In the genomic region with DNA sequence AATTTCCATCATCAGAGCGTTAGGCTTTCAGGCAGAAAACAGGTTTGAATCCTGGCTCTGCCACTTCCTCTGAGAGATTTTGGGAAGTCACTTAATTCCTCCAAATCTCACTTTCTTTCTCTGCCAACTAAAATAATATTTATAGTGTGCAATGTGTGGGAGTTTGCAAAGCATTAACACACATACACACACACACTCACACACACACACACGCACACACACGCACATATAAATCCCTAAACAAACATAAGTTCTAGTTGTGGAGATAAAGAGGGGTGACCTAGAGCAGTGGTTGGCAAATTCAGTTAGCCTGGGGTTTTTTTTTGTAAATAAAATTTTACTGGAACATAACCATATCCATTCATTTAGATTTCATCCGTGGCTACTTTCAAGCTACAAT, we compare ENCODE assay signal across 9 cellular contexts.
"Had no signal": no experiment of that assay in that cellular context is flagged by ENCODE, and none has a peak within 500 bp of the region (broad histone marks: within the 10 kb centered on the region; RNA-seq: fewer than 3 reads in every experiment).

No MANE protein-coding gene starts in this region.

- H3K4me3 Mint-ChIP-seq: H9, HFFc6 had no signal

- H3K4me3 ChIP-seq: GM23248, K562 had no signal

- ATAC-seq: K562 had no signal

- DNase-seq: GM23248, GOT3, H9, HCEC 1CT, HFFc6, IMR-90, KG1 had no signal

- H3K9me3 Mint-ChIP-seq: H9 had no signal

- H3K27ac Mint-ChIP-seq: H9, HFFc6 had no signal

- H3K27ac ChIP-seq: GM23248, HL-60 had no signal
